ENCODE assay signal across 7 cellular contexts in the genomic region with DNA sequence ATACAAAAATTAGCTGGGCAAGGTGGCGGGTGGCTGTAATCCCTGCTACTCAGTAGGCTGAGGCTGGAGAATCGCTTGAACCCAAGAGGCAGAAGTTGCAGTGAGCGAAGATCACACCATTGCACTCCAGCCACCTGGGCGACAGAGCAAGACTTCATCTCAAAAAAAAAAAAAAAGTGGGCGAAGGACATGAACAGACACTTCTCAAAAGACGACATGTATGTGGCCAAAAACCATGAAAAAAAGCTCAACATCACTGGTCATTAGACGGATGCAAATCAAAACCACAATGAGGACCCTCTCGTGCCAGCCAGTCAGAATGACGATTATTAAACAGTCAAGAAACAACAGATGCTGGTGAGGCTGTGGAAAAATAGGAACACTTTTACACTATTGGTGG.
"Had no signal": no experiment of that assay in that cellular context is flagged by ENCODE, and none has a peak within 500 bp of the region (broad histone marks: within the 10 kb centered on the region; RNA-seq: fewer than 3 reads in every experiment).

No MANE protein-coding gene starts in this region.

- H3K4me3 Mint-ChIP-seq: GM23338, H9, HFFc6 had no signal

- H3K9me3 Mint-ChIP-seq: HFFc6 had no signal

- H3K27ac Mint-ChIP-seq: GM23338, HFFc6 had no signal

- DNase-seq: GM23248, GOT3, H7, H9, HCEC 1CT, HFFc6 had no signal

- H3K4me1 Mint-ChIP-seq: GM23338, H9 had no signal
